ENCODE assay signal across 15 cellular contexts in genomic region chr1:76425843-76426145, GRCh38.
DNase-seq lines count a peak whose midpoint lies in the region; ATAC-seq and TF ChIP-seq lines count a peak whose summit lies in the region.
"Had no signal": no experiment of that assay in that cellular context is flagged by ENCODE, and none has a peak within 500 bp of the region (broad histone marks: within the 10 kb centered on the region; RNA-seq: fewer than 3 reads in every experiment).

No MANE protein-coding gene starts in this region.

- no peaks in the 10 kb centered on the region for H3K9me3 ChIP-seq in IMR-90 (ENCODE audit: control insufficient read depth, insufficient read depth, low read length)

- no peaks in the 10 kb centered on the region for H3K27me3 ChIP-seq in ACC112 (ENCODE audit: insufficient read depth, low read length)
- H3K27me3 ChIP-seq in IMR-90 (ENCODE audit: control insufficient read depth, insufficient read depth, low read length), result no peaks in the 10 kb centered on the region

- H3K4me3 ChIP-seq in ACC112 (ENCODE audit: low read depth, low read length) (peak overlapping the region; percentile 72), IMR-90 (ENCODE audit: insufficient read depth, low read depth, low read length) (no peak overlapping the region), fibroblast of villous mesenchyme (ENCODE audit: low read depth, low read length) (peak overlapping the region; percentile 15)
- H3K4me3 ChIP-seq: GM23338 had no signal

- H4K5ac ChIP-seq in IMR-90 (ENCODE audit: low read depth, low read length), result no peak overlapping the region

- TF ChIP-seq POLR2A in IMR-90 (IDR thresholded peaks at IDR 0.05; ENCODE audit: low read depth, low read length), result no peak

- CTCF ChIA-PET in IMR-90 (lab: Yijun Ruan, JAX), result no interaction called here
- CTCF ChIA-PET in activated naive CD4-positive, alpha-beta T cell treated with anti-CD3 and anti-CD28 coated beads, Interleukin-2, amount 10 ng/mL, durations not matched to agents 7 days and 5 days (lab: Charles Lee), result interaction anchor here (0.5 kb wide), 1 partner anchor 552 kb away, joined by 3 read pairs; no protein-coding TSS in a partner anchor

- H3K9me1 ChIP-seq in IMR-90 (ENCODE audit: insufficient read depth, low read length), result no peaks in the 10 kb centered on the region

- no peaks in the 10 kb centered on the region for H3K27me3 Mint-ChIP-seq in activated naive CD4-positive, alpha-beta T cell treated with anti-CD3 and anti-CD28 coated beads, Interleukin-2, amount 10 ng/mL, durations not matched to agents 7 days and 5 days
- no peaks in the 10 kb centered on the region for H3K27me3 Mint-ChIP-seq in activated T-helper 1 cell treated with anti-CD3 and anti-CD28 coated beads, Interleukin-12 subunit alpha, Interleukin-12 subunit beta, Interleukin-2, Interleukin-4 antibody, amounts not matched to agents 30 ng/mL and 10 ng/mL and 1 ng/mL, durations not matched to agents 14 hours and 24 hours and 36 hours (ENCODE audit: insufficient read depth)
- H3K27me3 Mint-ChIP-seq: stimulated activated naive B cell treated with anti-CD40 and anti-IgM and Interleukin-4, amounts not matched to agents 10 μg/mL and 1 μg/mL and 100 μg/mL, for 72 hours had no signal

- peak overlapping the region; percentile 31; the same call in 1 of the 2 replicates for H3K27ac ChIP-seq in ACC112 (ENCODE audit: low read depth, low read length)
- peak overlapping the region; percentile 67; the same call in 1 of the 2 replicates for H3K27ac ChIP-seq in IMR-90 (ENCODE audit: insufficient read depth, low read length)
- H3K27ac ChIP-seq: epithelial cell of prostate had no signal

- peak; percentile 88 for DNase-seq in IMR-90
- peak; percentile 64 for DNase-seq in amniotic stem cell (lab: John Stamatoyannopoulos, UW)
- peak; percentile 90 for DNase-seq in fibroblast of villous mesenchyme (ENCODE audit: low read depth)
- DNase-seq in cerebellum (ENCODE audit: low spot score), result no peak
- DNase-seq in activated naive CD4-positive, alpha-beta T cell treated with anti-CD3 and anti-CD28 coated beads, Interleukin-2, amount 10 ng/mL, durations not matched to agents 7 days and 5 days, result no peak
- DNase-seq in activated T-helper 1 cell treated with anti-CD3 and anti-CD28 coated beads, Interleukin-12 subunit alpha, Interleukin-12 subunit beta, Interleukin-2, Interleukin-4 antibody, amounts not matched to agents 30 ng/mL and 10 ng/mL and 1 ng/mL, durations not matched to agents 14 hours and 24 hours and 36 hours (ENCODE audit: low spot score), result no peak
- DNase-seq: DND-41; NCI-H1092 treated with DMSO at 0.1 percent for 48 hours; posterior cingulate gyrus; stimulated activated naive B cell treated with anti-CD40 and anti-IgM and Interleukin-4, amounts not matched to agents 10 μg/mL and 1 μg/mL and 100 μg/mL, for 72 hours had no signal

- 0 out of 2 replicates have a peak overlapping the region, but pooled peaks have one; percentile 53 for H2BK20ac ChIP-seq in IMR-90 (ENCODE audit: low read depth, low read length)

- H4K20me1 ChIP-seq in IMR-90 (ENCODE audit: insufficient read depth, low read length), result no peaks in the 10 kb centered on the region

- H3K4me2 ChIP-seq in IMR-90 (ENCODE audit: low read depth, low read length), result peak overlapping the region; percentile 93
- H3K4me2 ChIP-seq: GM23338 had no signal

- H2BK120ac ChIP-seq in IMR-90 (ENCODE audit: low read depth, low read length), result peak overlapping the region; percentile 6; the same call in 1 of the 2 replicates

- H3K36me3 ChIP-seq in ACC112 (ENCODE audit: insufficient read depth, low read length) (no peaks in the 10 kb centered on the region), IMR-90 (ENCODE audit: control insufficient read depth, insufficient read depth, low read length) (no peaks in the 10 kb centered on the region)

- H2BK5ac ChIP-seq in IMR-90 (ENCODE audit: low read depth, low read length, poor library complexity, severe bottlenecking), result peak overlapping the region; percentile 45

- H3K79me2 ChIP-seq in ACC112 (ENCODE audit: control insufficient read depth, insufficient read depth, low read length, unreplicated experiment), result no peaks in the 10 kb centered on the region

- H3K4me1 ChIP-seq in ACC112 (ENCODE audit: control insufficient read depth, insufficient read depth, low read length, unreplicated experiment) (peaks cover 12% of the 10 kb centered on the region), IMR-90 (ENCODE audit: control insufficient read depth, insufficient read depth, low read length) (0 out of 2 replicates have a peak, but pooled peaks cover 2% of the 10 kb centered on the region)

- no TSS peak for BruUV-seq in IMR-90 (replicated peaks; lab: Mats Ljungman, UMichigan)

- no peaks in the 10 kb centered on the region for H3K36me3 Mint-ChIP-seq in activated naive CD4-positive, alpha-beta T cell treated with anti-CD3 and anti-CD28 coated beads, Interleukin-2, amount 10 ng/mL, durations not matched to agents 7 days and 5 days
- no peaks in the 10 kb centered on the region for H3K36me3 Mint-ChIP-seq in activated T-helper 1 cell treated with anti-CD3 and anti-CD28 coated beads, Interleukin-12 subunit alpha, Interleukin-12 subunit beta, Interleukin-2, Interleukin-4 antibody, amounts not matched to agents 30 ng/mL and 10 ng/mL and 1 ng/mL, durations not matched to agents 14 hours and 24 hours and 36 hours (ENCODE audit: low read depth)
- H3K36me3 Mint-ChIP-seq: mesothelial cell of epicardium had no signal

- H3K4ac ChIP-seq in IMR-90 (ENCODE audit: low read depth, low read length), result no peak overlapping the region

- peak overlapping the region in 1 of 2 experiments; percentile 73; a peak in 2 of 4 replicates for H4K8ac ChIP-seq in IMR-90 (ENCODE audit: low read depth in 2 of 2, low read length in 2 of 2)

- no peak overlapping the region for H2AK9ac ChIP-seq in IMR-90 (replicated peaks; ENCODE audit: low read depth, low read length, poor library complexity)

- H3K27ac Mint-ChIP-seq in activated naive CD4-positive, alpha-beta T cell treated with anti-CD3 and anti-CD28 coated beads, Interleukin-2, amount 10 ng/mL, durations not matched to agents 7 days and 5 days, result no peak overlapping the region
- no peak overlapping the region for H3K27ac Mint-ChIP-seq in activated T-helper 1 cell treated with anti-CD3 and anti-CD28 coated beads, Interleukin-12 subunit alpha, Interleukin-12 subunit beta, Interleukin-2, Interleukin-4 antibody, amounts not matched to agents 30 ng/mL and 10 ng/mL and 1 ng/mL, durations not matched to agents 14 hours and 24 hours and 36 hours
- H3K27ac Mint-ChIP-seq: GM23338; mesothelial cell of epicardium; stimulated activated naive B cell treated with anti-CD40 and anti-IgM and Interleukin-4, amounts not matched to agents 10 μg/mL and 1 μg/mL and 100 μg/mL, for 72 hours had no signal

- H2AK5ac ChIP-seq in IMR-90 (ENCODE audit: low read depth, low read length), result no peak overlapping the region

- no peaks in the 10 kb centered on the region for H3K79me1 ChIP-seq in IMR-90 (ENCODE audit: low read depth in 1 of 2, low read length in 2 of 2)

- TF ChIP-seq CTCF in IMR-90 (conservative IDR thresholded peaks at IDR 0.05; ENCODE audit: low read depth, low read length) (no peak), fibroblast of villous mesenchyme (IDR thresholded peaks at IDR 0.05; ENCODE audit: insufficient read depth, low read depth, low read length) (no peak)

- in situ Hi-C loops in IMR-90 (cut with MboI; ENCODE audit: low sequenced_read_pairs), result no loop called here

- no peaks in the 10 kb centered on the region for H3K4me1 Mint-ChIP-seq in activated naive CD4-positive, alpha-beta T cell treated with anti-CD3 and anti-CD28 coated beads, Interleukin-2, amount 10 ng/mL, durations not matched to agents 7 days and 5 days
- no peaks in the 10 kb centered on the region for H3K4me1 Mint-ChIP-seq in activated T-helper 1 cell treated with anti-CD3 and anti-CD28 coated beads, Interleukin-12 subunit alpha, Interleukin-12 subunit beta, Interleukin-2, Interleukin-4 antibody, amounts not matched to agents 30 ng/mL and 10 ng/mL and 1 ng/mL, durations not matched to agents 14 hours and 24 hours and 36 hours (ENCODE audit: low read depth)

- H3K56ac ChIP-seq in IMR-90 (ENCODE audit: extremely low read depth, insufficient read depth, low read length), result no peak overlapping the region

- H3K4me3 Mint-ChIP-seq in activated naive CD4-positive, alpha-beta T cell treated with anti-CD3 and anti-CD28 coated beads, Interleukin-2, amount 10 ng/mL, durations not matched to agents 7 days and 5 days, result no peak overlapping the region
- H3K4me3 Mint-ChIP-seq in activated T-helper 1 cell treated with anti-CD3 and anti-CD28 coated beads, Interleukin-12 subunit alpha, Interleukin-12 subunit beta, Interleukin-2, Interleukin-4 antibody, amounts not matched to agents 30 ng/mL and 10 ng/mL and 1 ng/mL, durations not matched to agents 14 hours and 24 hours and 36 hours, result no peak overlapping the region
- H3K4me3 Mint-ChIP-seq: GM23338, mesothelial cell of epicardium had no signal

- no CpG with 5 or more reads among the region's 2 CpGs for WGBS in IMR-90 (ENCODE audit: extremely low coverage in 2 of 2, insufficient read length in 1 of 2), 2 experiments

- H2AFZ ChIP-seq in ACC112 (ENCODE audit: low read length, unreplicated experiment) (peak overlapping the region; percentile 55), IMR-90 (replicated peaks; ENCODE audit: low read length, poor library complexity) (no peak overlapping the region)
- H2AFZ ChIP-seq: GM23338 had no signal

- intact Hi-C loops in IMR-90 (cut with micrococcal nuclease), result no loop called here
- intact Hi-C loops in activated T-helper 1 cell treated with anti-CD3 and anti-CD28 coated beads, Interleukin-12 subunit alpha, Interleukin-12 subunit beta, Interleukin-2, Interleukin-4 antibody, amounts not matched to agents 30 ng/mL and 10 ng/mL and 1 ng/mL, durations not matched to agents 14 hours and 24 hours and 36 hours (cut with micrococcal nuclease), result no loop called here

- H3K9ac ChIP-seq in IMR-90 (ENCODE audit: low read depth, low read length), result no peak overlapping the region; the same call in 1 of the 2 replicates

- peak overlapping the region; percentile 19; the same call in 1 of the 3 replicates for H2BK15ac ChIP-seq in IMR-90 (ENCODE audit: low read depth, low read length)

- POLR2A ChIA-PET in IMR-90 (lab: Charles Lee; ENCODE audit: unreplicated experiment), result no interaction called here

- ATAC-seq in IMR-90 (ENCODE audit: low read depth), result peak; percentile 77
- ATAC-seq in HG02610 (IDR thresholded peaks at IDR 0.05; ENCODE audit: unreplicated experiment), result no peak
- ATAC-seq: GM23338 had no signal

- H3K9me3 Mint-ChIP-seq in activated naive CD4-positive, alpha-beta T cell treated with anti-CD3 and anti-CD28 coated beads, Interleukin-2, amount 10 ng/mL, durations not matched to agents 7 days and 5 days, result no peaks in the 10 kb centered on the region
- H3K9me3 Mint-ChIP-seq in activated T-helper 1 cell treated with anti-CD3 and anti-CD28 coated beads, Interleukin-12 subunit alpha, Interleukin-12 subunit beta, Interleukin-2, Interleukin-4 antibody, amounts not matched to agents 30 ng/mL and 10 ng/mL and 1 ng/mL, durations not matched to agents 14 hours and 24 hours and 36 hours, result no peaks in the 10 kb centered on the region
- H3K9me3 Mint-ChIP-seq: GM23338, mesothelial cell of epicardium had no signal

- H4K91ac ChIP-seq in IMR-90 (ENCODE audit: insufficient read depth, low read depth, low read length), result no peak overlapping the region

- peak overlapping the region; percentile 74; the same call in 1 of the 2 replicates for H3K18ac ChIP-seq in IMR-90 (ENCODE audit: low read depth, low read length)

- dilution Hi-C loops in IMR-90 (cut with HindIII; ENCODE audit: low sequenced_read_pairs, unreplicated experiment), result no loop called here

- no peak overlapping the region for H3K14ac ChIP-seq in IMR-90 (replicated peaks; ENCODE audit: low read depth, low read length)

- no peak for TF ChIP-seq RAD21 in IMR-90 (IDR thresholded peaks at IDR 0.05; ENCODE audit: low read length)

- no peak overlapping the region for H3K23ac ChIP-seq in IMR-90 (ENCODE audit: low read depth, low read length)

Comparison
In these comparisons a context has a peak if more than half of its experiments do, and no peak if none do; other contexts are left out.
1. DNase-seq: peak in IMR-90 (single experiment), amniotic stem cell (single experiment) and fibroblast of villous mesenchyme (single experiment); none in cerebellum (single experiment), activated naive CD4-positive, alpha-beta T cell treated with anti-CD3 and anti-CD28 coated beads, Interleukin-2, amount 10 ng/mL, durations not matched to agents 7 days and 5 days (single experiment) and activated T-helper 1 cell treated with anti-CD3 and anti-CD28 coated beads, Interleukin-12 subunit alpha, Interleukin-12 subunit beta, Interleukin-2, Interleukin-4 antibody, amounts not matched to agents 30 ng/mL and 10 ng/mL and 1 ng/mL, durations not matched to agents 14 hours and 24 hours and 36 hours (single experiment).